26 cellular contexts compared by ENCODE assay signal in the genomic region with DNA sequence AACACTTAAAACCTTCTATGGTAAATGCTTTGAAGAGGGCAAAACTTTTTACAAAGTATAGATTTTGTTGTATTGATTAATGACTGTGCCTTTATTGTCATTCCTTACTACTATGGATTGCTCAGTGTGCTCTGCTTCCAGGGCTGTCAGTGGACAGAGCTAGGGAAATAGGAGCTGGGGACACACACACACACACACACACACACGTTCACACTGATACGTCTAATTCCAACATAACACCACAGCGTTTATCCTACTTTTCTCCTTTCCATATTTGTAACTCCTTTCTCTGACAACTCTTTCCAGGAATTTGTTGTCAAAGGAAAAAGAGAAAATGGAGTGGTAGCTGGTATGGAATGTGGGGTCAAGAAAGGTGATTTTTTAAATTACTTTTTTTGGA.
"Had no signal": no experiment of that assay in that cellular context is flagged by ENCODE, and none has a peak within 500 bp of the region (broad histone marks: within the 10 kb centered on the region; RNA-seq: fewer than 3 reads in every experiment).

No MANE protein-coding gene starts in this region.

- H3K9me3 ChIP-seq: colonic mucosa, esophagus muscularis mucosa, gastroesophageal sphincter, lower lobe of right lung, mucosa of descending colon had no signal

- DNase-seq: colonic mucosa; cortex of kidney; effector CD8-positive, alpha-beta T cell; effector memory CD8-positive, alpha-beta T cell; endodermal cell; foreskin keratinocyte; heart left ventricle; hypothalamus; immature natural killer cell; islet precursor cell; kidney; kidney glomerular epithelial cell; left colon; left ventricle myocardium superior; lower lobe of right lung; mesenchymal stem cell; mucosa of descending colon; naive B cell; naive thymus-derived CD8-positive, alpha-beta T cell had no signal

- H3K4me1 ChIP-seq: colonic mucosa, foreskin keratinocyte, gastroesophageal sphincter, lower lobe of right lung had no signal

- FAIRE-seq: endometrium, endothelial cell of umbilical vein, frontal cortex, kidney had no signal

- H3K4me3 ChIP-seq: colonic mucosa, esophagus muscularis mucosa, gastroesophageal sphincter, heart left ventricle, hepatocyte, lower lobe of right lung, mucosa of descending colon had no signal

- H3K36me3 ChIP-seq: colonic mucosa had no signal

- H3K27ac ChIP-seq: colonic mucosa, esophagus muscularis mucosa, foreskin keratinocyte, gastroesophageal sphincter, hepatocyte, lower lobe of right lung had no signal

- ATAC-seq: effector memory CD8-positive, alpha-beta T cell; foreskin keratinocyte; gastroesophageal sphincter; heart left ventricle; left colon; left lobe of liver; left ventricle myocardium superior; lower lobe of right lung; mucosa of descending colon; naive thymus-derived CD8-positive, alpha-beta T cell had no signal

- H3K27me3 ChIP-seq: colonic mucosa, esophagus muscularis mucosa, foreskin keratinocyte, gastroesophageal sphincter, heart left ventricle, hepatocyte had no signal
